ENCODE assay signal across 1 cellular context in genomic region chr13:95492044-95492801, GRCh38.
TF ChIP-seq lines count a peak whose summit lies in the region.

No MANE protein-coding gene starts in this region.

TF ChIP-seq in K562, 482 proteins besides CTCF, POLR2A, EP300 and RAD21 (continued from another document):
- no peak for TF ChIP-seq ZNF318 (IDR thresholded peaks at IDR 0.05; ENCODE audit: borderline replicate concordance in 1 of 2, low read depth in 1 of 2)
- no peak for TF ChIP-seq GTF3C2 (IDR thresholded peaks at IDR 0.05; ENCODE audit: borderline replicate concordance, extremely low read depth, insufficient read length)
